16 cellular contexts compared by ENCODE assay signal in genomic region chr9:89421595-89421994, GRCh38.
DNase-seq lines count a peak whose midpoint lies in the region; ATAC-seq and TF ChIP-seq lines count a peak whose summit lies in the region.
"Had no signal": no experiment of that assay in that cellular context is flagged by ENCODE, and none has a peak within 500 bp of the region (broad histone marks: within the 10 kb centered on the region; RNA-seq: fewer than 3 reads in every experiment).

No MANE protein-coding gene starts in this region.

- no peak for ATAC-seq in activated CD8-positive, alpha-beta memory T cell treated with anti-CD3 and anti-CD28 coated beads, Interleukin-2, amount 10 ng/mL, durations not matched to agents 7 days and 5 days
- no peak for ATAC-seq in GM21786 (IDR thresholded peaks at IDR 0.05; ENCODE audit: unreplicated experiment)
- ATAC-seq: heart left ventricle had no signal

- H3K4me1 Mint-ChIP-seq in activated CD8-positive, alpha-beta memory T cell treated with anti-CD3 and anti-CD28 coated beads, Interleukin-2, amount 10 ng/mL, durations not matched to agents 7 days and 5 days: peaks cover 99% of the 10 kb centered on the region
- peaks cover 98% of the 10 kb centered on the region for H3K4me1 Mint-ChIP-seq in activated CD4-positive, alpha-beta T cell treated with anti-CD3 and anti-CD28 coated beads, Interleukin-2, amount 10 ng/mL, durations not matched to agents 7 days and 5 days

- POLR2A ChIA-PET in activated CD4-positive, alpha-beta T cell treated with anti-CD3 and anti-CD28 coated beads, Interleukin-2, amount 10 ng/mL, durations not matched to agents 7 days and 5 days (lab: Charles Lee): no interaction called here

- H3K9me3 Mint-ChIP-seq in activated CD8-positive, alpha-beta memory T cell treated with anti-CD3 and anti-CD28 coated beads, Interleukin-2, amount 10 ng/mL, durations not matched to agents 7 days and 5 days (ENCODE audit: low read depth): no peaks in the 10 kb centered on the region
- peaks cover 5% of the 10 kb centered on the region for H3K9me3 Mint-ChIP-seq in activated CD4-positive, alpha-beta T cell treated with anti-CD3 and anti-CD28 coated beads, Interleukin-2, amount 10 ng/mL, durations not matched to agents 7 days and 5 days

- no peaks in the 10 kb centered on the region for H3K27me3 Mint-ChIP-seq in activated CD8-positive, alpha-beta memory T cell treated with anti-CD3 and anti-CD28 coated beads, Interleukin-2, amount 10 ng/mL, durations not matched to agents 7 days and 5 days
- H3K27me3 Mint-ChIP-seq in activated CD4-positive, alpha-beta T cell treated with anti-CD3 and anti-CD28 coated beads, Interleukin-2, amount 10 ng/mL, durations not matched to agents 7 days and 5 days: no peaks in the 10 kb centered on the region

- no peaks in the 10 kb centered on the region for H3K36me3 ChIP-seq in brain microvascular endothelial cell (replicated peaks)
- H3K36me3 ChIP-seq: heart left ventricle, pancreas, thyroid gland had no signal

- peak overlapping the region; percentile 97 for H3K27ac Mint-ChIP-seq in activated CD8-positive, alpha-beta memory T cell treated with anti-CD3 and anti-CD28 coated beads, Interleukin-2, amount 10 ng/mL, durations not matched to agents 7 days and 5 days
- peak overlapping the region; percentile 90 for H3K27ac Mint-ChIP-seq in activated CD4-positive, alpha-beta T cell treated with anti-CD3 and anti-CD28 coated beads, Interleukin-2, amount 10 ng/mL, durations not matched to agents 7 days and 5 days

- no peak overlapping the region for H3K4me3 ChIP-seq in brain microvascular endothelial cell (ENCODE audit: low read depth, low read length)
- H3K4me3 ChIP-seq: A549, heart left ventricle, pancreas, thyroid gland had no signal

- no peak for TF ChIP-seq CTCF in brain microvascular endothelial cell (IDR thresholded peaks at IDR 0.05; ENCODE audit: low read depth, low read length, missing control alignments)

- CTCF ChIA-PET in activated CD8-positive, alpha-beta memory T cell treated with anti-CD3 and anti-CD28 coated beads, Interleukin-2, amount 10 ng/mL, durations not matched to agents 7 days and 5 days (lab: Charles Lee): interaction anchor here (1.1 to 1.3 kb wide), 2 partner anchors 9 to 56 kb away, joined by 3 read pairs; no protein-coding TSS in a partner anchor
- CTCF ChIA-PET in activated CD4-positive, alpha-beta T cell treated with anti-CD3 and anti-CD28 coated beads, Interleukin-2, amount 10 ng/mL, durations not matched to agents 7 days and 5 days (lab: Charles Lee): interaction anchor here (1.0 to 2.0 kb wide), 4 partner anchors 11 to 127 kb away, joined by 3 to 6 read pairs (median 4); no protein-coding TSS in a partner anchor

- H3K36me3 Mint-ChIP-seq in activated CD8-positive, alpha-beta memory T cell treated with anti-CD3 and anti-CD28 coated beads, Interleukin-2, amount 10 ng/mL, durations not matched to agents 7 days and 5 days: peaks cover 63% of the 10 kb centered on the region
- peaks cover 72% of the 10 kb centered on the region for H3K36me3 Mint-ChIP-seq in activated CD4-positive, alpha-beta T cell treated with anti-CD3 and anti-CD28 coated beads, Interleukin-2, amount 10 ng/mL, durations not matched to agents 7 days and 5 days (ENCODE audit: low read depth)

- in situ Hi-C loops in brain microvascular endothelial cell (cut with HindIII; ENCODE audit: low pct_ligation_motif_present, low sequenced_read_pairs): no loop called here

- H3K27ac ChIP-seq in brain microvascular endothelial cell: peak overlapping the region; percentile 7
- H3K27ac ChIP-seq: pancreas, thyroid gland had no signal

- H3K27me3 ChIP-seq in brain microvascular endothelial cell (replicated peaks): no peaks in the 10 kb centered on the region
- H3K27me3 ChIP-seq: heart left ventricle, pancreas, thyroid gland had no signal

- peak overlapping the region; percentile 30 for H3K4me3 Mint-ChIP-seq in activated CD8-positive, alpha-beta memory T cell treated with anti-CD3 and anti-CD28 coated beads, Interleukin-2, amount 10 ng/mL, durations not matched to agents 7 days and 5 days
- peak overlapping the region; percentile 39 for H3K4me3 Mint-ChIP-seq in activated CD4-positive, alpha-beta T cell treated with anti-CD3 and anti-CD28 coated beads, Interleukin-2, amount 10 ng/mL, durations not matched to agents 7 days and 5 days

- DNase-seq in activated CD8-positive, alpha-beta memory T cell treated with anti-CD3 and anti-CD28 coated beads, Interleukin-2, amount 10 ng/mL, durations not matched to agents 7 days and 5 days: no peak
- no peak for DNase-seq in activated CD8-positive, alpha-beta memory T cell treated with anti-CD3 and anti-CD28 coated beads, Interleukin-2, amount 50 U/mL, for 48 hours
- no peak for DNase-seq in activated CD4-positive, alpha-beta T cell treated with anti-CD3 and anti-CD28 coated beads, Interleukin-2, amount 10 ng/mL, durations not matched to agents 7 days and 5 days
- DNase-seq in brain microvascular endothelial cell (peak; percentile 45), NCI-H1417 treated with DMSO at 0.1 percent for 48 hours (lab: John Stamatoyannopoulos, UW) (no peak), midbrain (lab: John Stamatoyannopoulos, UW) (no peak)
- DNase-seq in stimulated activated CD4-positive, alpha-beta T cell treated with anti-CD3 and anti-CD28 coated beads, Interleukin-2, amount 100 ng/mL, for 4 hours (ENCODE audit: low read depth): peak; percentile 73
- DNase-seq: amygdala; DMS79 treated with DMSO at 0.1 percent for 48 hours; effector CD8-positive, alpha-beta T cell; heart left ventricle; NCI-H345; pancreas; thyroid gland had no signal

Comparison
In these comparisons a context has a peak if more than half of its experiments do, and no peak if none do; other contexts are left out.
1. DNase-seq: peak in brain microvascular endothelial cell (single experiment) and stimulated activated CD4-positive, alpha-beta T cell treated with anti-CD3 and anti-CD28 coated beads, Interleukin-2, amount 100 ng/mL, for 4 hours (single experiment); none in activated CD8-positive, alpha-beta memory T cell treated with anti-CD3 and anti-CD28 coated beads, Interleukin-2, amount 10 ng/mL, durations not matched to agents 7 days and 5 days (single experiment), activated CD8-positive, alpha-beta memory T cell treated with anti-CD3 and anti-CD28 coated beads, Interleukin-2, amount 50 U/mL, for 48 hours (single experiment), activated CD4-positive, alpha-beta T cell treated with anti-CD3 and anti-CD28 coated beads, Interleukin-2, amount 10 ng/mL, durations not matched to agents 7 days and 5 days (single experiment), NCI-H1417 treated with DMSO at 0.1 percent for 48 hours (single experiment) and midbrain (single experiment).